Comparison of ENCODE assay signal across 22 cellular contexts in genomic region chr1:842816-843215, GRCh38.
DNase-seq lines count a peak whose midpoint lies in the region; ATAC-seq and TF ChIP-seq lines count a peak whose summit lies in the region.
"Had no signal": no experiment of that assay in that cellular context is flagged by ENCODE, and none has a peak within 500 bp of the region (broad histone marks: within the 10 kb centered on the region; RNA-seq: fewer than 3 reads in every experiment).

No MANE protein-coding gene starts in this region.

- H3K27me3 Mint-ChIP-seq in activated T-cell treated with anti-CD3 and anti-CD28 coated beads, Interleukin-2, amount 50 U/mL, for 24 hours = no peaks in the 10 kb centered on the region
- H3K27me3 Mint-ChIP-seq in CD8-positive, alpha-beta T cell (ENCODE audit: low read depth) = no peaks in the 10 kb centered on the region
- H3K27me3 Mint-ChIP-seq in naive thymus-derived CD8-positive, alpha-beta T cell = no peaks in the 10 kb centered on the region

- H3K36me3 Mint-ChIP-seq in activated T-cell treated with anti-CD3 and anti-CD28 coated beads, Interleukin-2, amount 50 U/mL, for 24 hours (ENCODE audit: low read depth) = peaks cover 39% of the 10 kb centered on the region
- peaks cover 7% of the 10 kb centered on the region for H3K36me3 Mint-ChIP-seq in CD8-positive, alpha-beta T cell
- H3K36me3 Mint-ChIP-seq in naive thymus-derived CD8-positive, alpha-beta T cell = peaks cover 2 to 8% (median 2%) of the 10 kb centered on the region in 3 donors

- H3K27me3 ChIP-seq in CD8-positive, alpha-beta T cell (ENCODE audit: insufficient read depth, low read length) = no peaks in the 10 kb centered on the region
- H3K27me3 ChIP-seq in WERI-Rb-1 (ENCODE audit: insufficient read depth, low read depth, severe bottlenecking) = no peaks in the 10 kb centered on the region
- H3K27me3 ChIP-seq: adrenal gland, brain microvascular endothelial cell, colonic mucosa, upper lobe of left lung had no signal

- peak overlapping the region; percentile 36 for H3K27ac Mint-ChIP-seq in activated T-cell treated with anti-CD3 and anti-CD28 coated beads, Interleukin-2, amount 50 U/mL, for 24 hours
- peak overlapping the region; percentile 90 for H3K27ac Mint-ChIP-seq in CD8-positive, alpha-beta T cell
- peak overlapping the region; percentile 88 to 98 (median 94) for H3K27ac Mint-ChIP-seq in naive thymus-derived CD8-positive, alpha-beta T cell
- H3K27ac Mint-ChIP-seq: endodermal cell had no signal

- no peak overlapping the region for H3K4me3 ChIP-seq in CD8-positive, alpha-beta T cell (ENCODE audit: low read depth, low read length)
- H3K4me3 ChIP-seq in WERI-Rb-1 (ENCODE audit: low read depth, low read length) = no peak overlapping the region
- H3K4me3 ChIP-seq: adrenal gland, colonic mucosa, GM23248, smooth muscle cell, upper lobe of left lung had no signal

- POLR2A ChIA-PET in CD8-positive, alpha-beta T cell (lab: Charles Lee) = no interaction called here
- POLR2A ChIA-PET in naive thymus-derived CD8-positive, alpha-beta T cell (lab: Charles Lee) = no interaction called here

- TF ChIP-seq CTCF in CD8-positive, alpha-beta T cell (IDR thresholded peaks at IDR 0.05) = no peak
- TF ChIP-seq CTCF in WERI-Rb-1 (IDR thresholded peaks at IDR 0.05; ENCODE audit: low read depth, low read length) = no peak

- CTCF ChIA-PET in CD8-positive, alpha-beta T cell (lab: Charles Lee) = no interaction called here

- H3K9me3 ChIP-seq in CD8-positive, alpha-beta T cell (ENCODE audit: low read length) = no peaks in the 10 kb centered on the region
- no peaks in the 10 kb centered on the region for H3K9me3 ChIP-seq in WERI-Rb-1 (ENCODE audit: severe bottlenecking)
- H3K9me3 ChIP-seq: adrenal gland, colonic mucosa, upper lobe of left lung had no signal

- intact Hi-C loops in CD8-positive, alpha-beta T cell (cut with DNase I, micrococcal nuclease) = no loop called here

- H3K4me1 Mint-ChIP-seq in activated T-cell treated with anti-CD3 and anti-CD28 coated beads, Interleukin-2, amount 50 U/mL, for 24 hours (ENCODE audit: low read depth) = peaks cover 60% of the 10 kb centered on the region
- H3K4me1 Mint-ChIP-seq in CD8-positive, alpha-beta T cell (ENCODE audit: low read depth) = peaks cover 61% of the 10 kb centered on the region
- H3K4me1 Mint-ChIP-seq in naive thymus-derived CD8-positive, alpha-beta T cell = peaks cover 33 to 80% (median 69%) of the 10 kb centered on the region in 4 donors

- no peak for ATAC-seq in CD8-positive, alpha-beta T cell
- ATAC-seq in naive thymus-derived CD8-positive, alpha-beta T cell = no peak

- no peak overlapping the region for H3K27ac ChIP-seq in CD8-positive, alpha-beta T cell (ENCODE audit: low read depth, low read length)
- peak overlapping the region; percentile 46 for H3K27ac ChIP-seq in WERI-Rb-1
- H3K27ac ChIP-seq: adrenal gland, brain microvascular endothelial cell, colonic mucosa, GM23248, upper lobe of left lung had no signal

- DNase-seq in activated T-cell treated with anti-CD3 and anti-CD28 coated beads, Interleukin-2, amount 50 U/mL, for 24 hours = no peak
- no peak for DNase-seq in activated T-cell treated with anti-CD3 and anti-CD28 coated beads, Interleukin-2, amount 50 U/mL, for 1 hour
- DNase-seq in CD8-positive, alpha-beta T cell = no peak
- DNase-seq in WERI-Rb-1 (peak; percentile 77), hippocampal formation (lab: John Stamatoyannopoulos, UW) (no peak), NCI-H446 treated with DMSO at 0.1 percent for 48 hours (lab: John Stamatoyannopoulos, UW) (no peak)
- no peak for DNase-seq in naive thymus-derived CD8-positive, alpha-beta T cell
- no peak for DNase-seq in activated CD4-positive, CD25-positive, alpha-beta regulatory T cell (lab: John Stamatoyannopoulos, UW)
- DNase-seq: ACHN; adrenal gland; brain microvascular endothelial cell; C1 segment of cervical spinal cord; colonic mucosa; DMS 273 treated with DMSO at 0.1 percent for 48 hours; endodermal cell; GM23248; NCI-H1092; NCI-H1930; nucleus accumbens; stimulated activated CD4-positive, alpha-beta T cell treated with anti-CD3 and anti-CD28 coated beads, Interleukin-2, amount 100 ng/mL, for 48 hours; upper lobe of left lung had no signal

- H3K36me3 ChIP-seq in CD8-positive, alpha-beta T cell (ENCODE audit: insufficient read depth, low read length) = no peaks in the 10 kb centered on the region
- H3K36me3 ChIP-seq in WERI-Rb-1 = no peaks in the 10 kb centered on the region
- H3K36me3 ChIP-seq: brain microvascular endothelial cell, colonic mucosa had no signal

- no peaks in the 10 kb centered on the region for H3K9me3 Mint-ChIP-seq in activated T-cell treated with anti-CD3 and anti-CD28 coated beads, Interleukin-2, amount 50 U/mL, for 24 hours
- no peaks in the 10 kb centered on the region for H3K9me3 Mint-ChIP-seq in CD8-positive, alpha-beta T cell
- peaks cover 0 to 6% (median 0%) of the 10 kb centered on the region in 9 donors for H3K9me3 Mint-ChIP-seq in naive thymus-derived CD8-positive, alpha-beta T cell
- H3K9me3 Mint-ChIP-seq: endodermal cell had no signal

- H3K4me3 Mint-ChIP-seq in activated T-cell treated with anti-CD3 and anti-CD28 coated beads, Interleukin-2, amount 50 U/mL, for 24 hours = peak overlapping the region; percentile 5
- H3K4me3 Mint-ChIP-seq in CD8-positive, alpha-beta T cell = peak overlapping the region; percentile 47
- H3K4me3 Mint-ChIP-seq in naive thymus-derived CD8-positive, alpha-beta T cell = peak overlapping the region; percentile 40 to 85 (median 74)
- H3K4me3 Mint-ChIP-seq: endodermal cell had no signal

- peaks cover 40% of the 10 kb centered on the region for H3K4me1 ChIP-seq in CD8-positive, alpha-beta T cell (ENCODE audit: insufficient read depth, low read length)
- H3K4me1 ChIP-seq: adrenal gland, colonic mucosa, upper lobe of left lung had no signal

Comparison
In these comparisons a context has a peak if more than half of its experiments do, and no peak if none do; other contexts are left out.
1. H3K27ac Mint-ChIP-seq: peak in every context shown above with its lines; median percentile 94 in naive thymus-derived CD8-positive, alpha-beta T cell; 90 in CD8-positive, alpha-beta T cell; 36 in activated T-cell treated with anti-CD3 and anti-CD28 coated beads, Interleukin-2, amount 50 U/mL, for 24 hours.
2. H3K4me3 Mint-ChIP-seq: peak in every context shown above with its lines; median percentile 74 in naive thymus-derived CD8-positive, alpha-beta T cell; 47 in CD8-positive, alpha-beta T cell; 5 in activated T-cell treated with anti-CD3 and anti-CD28 coated beads, Interleukin-2, amount 50 U/mL, for 24 hours.